ENCODE assay signal across 33 cellular contexts in genomic region chr5:175862131-175863012, GRCh38. TPM values are rescaled to one million over a fixed set of nuclear protein-coding genes. Genes with fewer than 3 reads are reported as not detected.
"Had no signal": no experiment of that assay in that cellular context is flagged by ENCODE, and none has a peak within 500 bp of the region (broad histone marks: within the 10 kb centered on the region; RNA-seq: fewer than 3 reads in every experiment).

No MANE protein-coding gene starts in this region.

- H3K4me2 ChIP-seq: hepatocyte, smooth muscle cell had no signal

- FAIRE-seq: bronchial epithelial cell, frontal cortex, urothelium cell line had no signal

- H3K27ac ChIP-seq: coronary artery, esophagus muscularis mucosa, hepatocyte, lower lobe of right lung, sigmoid colon, stomach, suprapubic skin, tibial nerve had no signal

- H3K4me3 ChIP-seq: coronary artery, esophagus muscularis mucosa, hepatocyte, lower lobe of right lung, mucosa of descending colon, sigmoid colon, smooth muscle cell, stomach, suprapubic skin, tibial nerve had no signal

- H2AFZ ChIP-seq: hepatocyte had no signal

- H3K4me1 ChIP-seq: esophagus muscularis mucosa, lower lobe of right lung, sigmoid colon, stomach, suprapubic skin, tibial nerve had no signal

- H3K36me3 Mint-ChIP-seq: activated naive CD8-positive, alpha-beta T cell treated with anti-CD3 and anti-CD28 coated beads, Interleukin-2, amount 10 ng/mL, durations not matched to agents 7 days and 5 days; immature natural killer cell; stimulated activated memory B cell treated with anti-CD40 and anti-IgM and Interleukin-4, amounts not matched to agents 10 μg/mL and 1 μg/mL and 100 μg/mL, for 72 hours had no signal

- H3K36me3 ChIP-seq: esophagus muscularis mucosa, lower lobe of right lung, sigmoid colon, stomach, suprapubic skin, tibial nerve had no signal

- DNase-seq: activated CD4-positive, alpha-beta memory T cell treated with anti-CD3 and anti-CD28 coated beads, Interleukin-2, amount 10 ng/mL, durations not matched to agents 7 days and 5 days; activated CD4-positive, alpha-beta T cell treated with anti-CD3 and anti-CD28 coated beads, Interleukin-2, amount 10 ng/mL, durations not matched to agents 24 days and 14 days; activated effector memory CD4-positive, alpha-beta T cell treated with Interleukin-2 at 50 U/mL for 16 hours; activated naive CD4-positive, alpha-beta T cell treated with anti-CD3 and anti-CD28 coated beads for 36 hours; activated naive CD8-positive, alpha-beta T cell treated with anti-CD3 and anti-CD28 coated beads, Interleukin-2, amount 10 ng/mL, durations not matched to agents 7 days and 5 days; activated T-cell treated with anti-CD3 and anti-CD28 coated beads, Interleukin-2, amount 50 U/mL, for 72 hours; amygdala; cerebellar nuclear complex; glutamatergic neuron; immature natural killer cell; lower lobe of right lung; mesendoderm; mucosa of descending colon; nephron progenitor cell; occipital lobe; sigmoid colon; stimulated activated CD4-positive, alpha-beta T cell treated with anti-CD3 and anti-CD28 coated beads, Interleukin-15, amount 100 ng/mL, for 24 hours; stomach had no signal

- H3K79me2 ChIP-seq: hepatocyte had no signal

- H3K4me1 Mint-ChIP-seq: activated CD4-positive, alpha-beta memory T cell treated with anti-CD3 and anti-CD28 coated beads, Interleukin-2, amount 10 ng/mL, durations not matched to agents 7 days and 5 days; activated CD4-positive, alpha-beta T cell treated with anti-CD3 and anti-CD28 coated beads, Interleukin-2, amount 10 ng/mL, durations not matched to agents 24 days and 14 days; activated naive CD8-positive, alpha-beta T cell treated with anti-CD3 and anti-CD28 coated beads, Interleukin-2, amount 10 ng/mL, durations not matched to agents 7 days and 5 days; immature natural killer cell; stimulated activated memory B cell treated with anti-CD40 and anti-IgM and Interleukin-4, amounts not matched to agents 10 μg/mL and 1 μg/mL and 100 μg/mL, for 72 hours had no signal

- H3K27me3 ChIP-seq: suprapubic skin, tibial nerve had no signal

- H3K4me3 Mint-ChIP-seq: activated CD4-positive, alpha-beta memory T cell treated with anti-CD3 and anti-CD28 coated beads, Interleukin-2, amount 10 ng/mL, durations not matched to agents 7 days and 5 days; activated CD4-positive, alpha-beta T cell treated with anti-CD3 and anti-CD28 coated beads, Interleukin-2, amount 10 ng/mL, durations not matched to agents 24 days and 14 days; activated naive CD4-positive, alpha-beta T cell treated with anti-CD3 and anti-CD28 coated beads for 36 hours; activated naive CD8-positive, alpha-beta T cell treated with anti-CD3 and anti-CD28 coated beads, Interleukin-2, amount 10 ng/mL, durations not matched to agents 7 days and 5 days; activated T-cell treated with anti-CD3 and anti-CD28 coated beads, Interleukin-2, amount 50 U/mL, for 72 hours; immature natural killer cell; nephron progenitor cell; stimulated activated memory B cell treated with anti-CD40 and anti-IgM and Interleukin-4, amounts not matched to agents 10 μg/mL and 1 μg/mL and 100 μg/mL, for 72 hours had no signal

- H3K27ac Mint-ChIP-seq: activated CD4-positive, alpha-beta memory T cell treated with anti-CD3 and anti-CD28 coated beads, Interleukin-2, amount 10 ng/mL, durations not matched to agents 7 days and 5 days; activated CD4-positive, alpha-beta T cell treated with anti-CD3 and anti-CD28 coated beads, Interleukin-2, amount 10 ng/mL, durations not matched to agents 24 days and 14 days; activated naive CD4-positive, alpha-beta T cell treated with anti-CD3 and anti-CD28 coated beads for 36 hours; activated naive CD8-positive, alpha-beta T cell treated with anti-CD3 and anti-CD28 coated beads, Interleukin-2, amount 10 ng/mL, durations not matched to agents 7 days and 5 days; activated T-cell treated with anti-CD3 and anti-CD28 coated beads, Interleukin-2, amount 50 U/mL, for 72 hours; immature natural killer cell; nephron progenitor cell; stimulated activated memory B cell treated with anti-CD40 and anti-IgM and Interleukin-4, amounts not matched to agents 10 μg/mL and 1 μg/mL and 100 μg/mL, for 72 hours had no signal

- H3K9me3 ChIP-seq: esophagus muscularis mucosa, lower lobe of right lung, mucosa of descending colon, sigmoid colon, stomach, suprapubic skin, tibial nerve had no signal

- H3K9me3 Mint-ChIP-seq: activated CD4-positive, alpha-beta memory T cell treated with anti-CD3 and anti-CD28 coated beads, Interleukin-2, amount 10 ng/mL, durations not matched to agents 7 days and 5 days; activated CD4-positive, alpha-beta T cell treated with anti-CD3 and anti-CD28 coated beads, Interleukin-2, amount 10 ng/mL, durations not matched to agents 24 days and 14 days; activated naive CD4-positive, alpha-beta T cell treated with anti-CD3 and anti-CD28 coated beads for 36 hours; activated naive CD8-positive, alpha-beta T cell treated with anti-CD3 and anti-CD28 coated beads, Interleukin-2, amount 10 ng/mL, durations not matched to agents 7 days and 5 days; immature natural killer cell; nephron progenitor cell had no signal

- ATAC-seq: activated CD4-positive, CD25-positive, alpha-beta regulatory T cell treated with anti-CD3 and anti-CD28 coated beads, Interleukin-2, amount 50 U/mL, for 24 hours; activated T-cell treated with anti-CD3 and anti-CD28 coated beads, Interleukin-2, amount 50 U/mL, for 72 hours; left lobe of liver; mucosa of descending colon; stimulated activated memory B cell treated with anti-CD40 and anti-IgM and Interleukin-4, amounts not matched to agents 10 μg/mL and 1 μg/mL and 100 μg/mL, for 72 hours had no signal

RNA-seq across cellular contexts. Expression of gene CPLX2, which starts 9.0 kb away (rescaled TPM):
- total RNA-seq: activated CD4-positive, alpha-beta memory T cell treated with anti-CD3 and anti-CD28 coated beads, Interleukin-2, amount 10 ng/mL, durations not matched to agents 7 days and 5 days; activated CD4-positive, alpha-beta T cell treated with anti-CD3 and anti-CD28 coated beads, Interleukin-2, amount 10 ng/mL, durations not matched to agents 24 days and 14 days; activated naive CD4-positive, alpha-beta T cell treated with anti-CD3 and anti-CD28 coated beads for 36 hours; activated naive CD8-positive, alpha-beta T cell treated with anti-CD3 and anti-CD28 coated beads, Interleukin-2, amount 10 ng/mL, durations not matched to agents 7 days and 5 days; activated T-cell treated with anti-CD3 and anti-CD28 coated beads, Interleukin-2, amount 50 U/mL, for 72 hours; bronchial epithelial cell; kidney epithelial cell; left lobe of liver; posterior vena cava; renal cortical epithelial cell; smooth muscle cell; suprapubic skin; tibial nerve had no signal
- polyA plus RNA-seq: immature natural killer cell, smooth muscle cell had no signal
